ENCODE assay signal across 15 cellular contexts in the genomic region with DNA sequence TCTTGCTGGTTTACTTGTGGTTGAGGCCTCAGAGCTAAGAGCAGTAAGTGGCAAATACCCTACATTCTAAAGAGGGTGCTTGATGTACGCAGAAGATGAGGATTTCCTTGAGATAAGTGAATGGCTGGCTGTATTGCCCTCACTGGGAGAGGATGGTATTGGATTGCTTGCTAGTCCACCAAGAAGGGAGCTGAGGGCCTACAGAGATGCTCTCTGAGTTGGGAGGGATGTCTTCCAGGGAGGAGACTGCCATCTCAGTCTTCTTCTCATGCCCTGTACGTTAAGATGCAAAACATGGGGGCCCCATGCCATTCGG.
A peak's percentile ranks its signal among the peaks of the same experiment; 100 is the strongest.
DNase-seq lines count a peak whose midpoint lies in the region; ATAC-seq and TF ChIP-seq lines count a peak whose summit lies in the region.
"Had no signal": no experiment of that assay in that cellular context is flagged by ENCODE, and none has a peak within 500 bp of the region (broad histone marks: within the 10 kb centered on the region; RNA-seq: fewer than 3 reads in every experiment).

No MANE protein-coding gene starts in this region.

- H3K4me3 Mint-ChIP-seq in endodermal cell (no peak overlapping the region), osteocyte (ENCODE audit: unreplicated experiment) (no peak overlapping the region)
- no peak overlapping the region for H3K4me3 Mint-ChIP-seq in CD4-positive, alpha-beta T cell
- H3K4me3 Mint-ChIP-seq: CD14-positive monocyte, H9 had no signal

- peaks cover 7% of the 10 kb centered on the region for H3K79me1 ChIP-seq in trophoblast cell (ENCODE audit: low read length)

- H3K79me2 ChIP-seq in PC-3 (ENCODE audit: low read length) (no peaks in the 10 kb centered on the region), trophoblast cell (ENCODE audit: control insufficient read depth, insufficient read depth, low read length, poor library complexity) (no peaks in the 10 kb centered on the region)

- H3K4me2 ChIP-seq in PC-3 (ENCODE audit: low read length), result no peak overlapping the region
- H3K4me2 ChIP-seq in trophoblast cell (ENCODE audit: low read length), result no peak overlapping the region

- no peaks in the 10 kb centered on the region for H3F3A ChIP-seq in PC-3 (ENCODE audit: low read length, unreplicated experiment)

- H3K18ac ChIP-seq in trophoblast cell (ENCODE audit: low read length), result peak overlapping the region; percentile 30

- H2AFZ ChIP-seq in PC-3 (ENCODE audit: low read length) (peak overlapping the region; percentile 16; the same call in 1 of the 2 replicates), trophoblast cell (ENCODE audit: insufficient read depth, low read length, poor library complexity) (no peak overlapping the region)

- H3K4me3 ChIP-seq in AG04450 (ENCODE audit: low read depth, low read length), result no peak overlapping the region
- H3K4me3 ChIP-seq in PC-3 (ENCODE audit: low read length), result no peak overlapping the region
- H3K4me3 ChIP-seq in endodermal cell (ENCODE audit: low read length), result peak overlapping the region; percentile 28
- no peak overlapping the region for H3K4me3 ChIP-seq in trophoblast cell (ENCODE audit: low read depth, low read length)
- H3K4me3 ChIP-seq in left ventricle myocardium inferior, result no peak overlapping the region
- H3K4me3 ChIP-seq: K562 had no signal

- DNase-seq in AG04450 (ENCODE audit: low read depth, low spot score) (no peak), PC-3 (no peak), endodermal cell (no peak), trophoblast cell (no peak), osteocyte (ENCODE audit: extremely low spot score, unreplicated experiment) (no peak), left ventricle myocardium inferior (no peak), 8988T (no peak)
- no peak for DNase-seq in CD4-positive, alpha-beta T cell
- DNase-seq: DMS79 treated with DMSO at 0.1 percent for 48 hours, H9, NCI-H1105 treated with DMSO at 0.1 percent for 48 hours, NCI-H1694 treated with DMSO at 0.1 percent for 48 hours, SHP77 treated with DMSO at 0.1 percent for 48 hours had no signal

- peak overlapping the region; percentile 11 for H2BK5ac ChIP-seq in trophoblast cell (ENCODE audit: low read depth, low read length, poor library complexity)

- peak overlapping the region; percentile 83 for H4K91ac ChIP-seq in trophoblast cell (ENCODE audit: low read depth, low read length)

- peak overlapping the region; percentile 66 for H2BK12ac ChIP-seq in trophoblast cell (ENCODE audit: low read length)

- H3K4me1 Mint-ChIP-seq in endodermal cell, result peaks cover 37% of the 10 kb centered on the region
- peaks cover 13% of the 10 kb centered on the region for H3K4me1 Mint-ChIP-seq in osteocyte (ENCODE audit: unreplicated experiment)
- H3K4me1 Mint-ChIP-seq in CD4-positive, alpha-beta T cell (ENCODE audit: low read depth), result no peaks in the 10 kb centered on the region
- H3K4me1 Mint-ChIP-seq: CD14-positive monocyte had no signal

- no peaks in the 10 kb centered on the region for H4K20me1 ChIP-seq in PC-3 (ENCODE audit: low read length)

- H2AK5ac ChIP-seq in trophoblast cell (ENCODE audit: low read length), result peak overlapping the region; percentile 55

- H3K9ac ChIP-seq in PC-3 (ENCODE audit: low read length) (no peak overlapping the region), endodermal cell (ENCODE audit: extremely low read depth, low read length, poor library complexity, severe bottlenecking) (no peak overlapping the region), trophoblast cell (ENCODE audit: low read length) (no peak overlapping the region)

- intact Hi-C loops in PC-3 (cut with micrococcal nuclease), result no loop called here
- intact Hi-C loops in left ventricle myocardium inferior (cut with micrococcal nuclease), result no loop called here
- intact Hi-C loops in CD4-positive, alpha-beta T cell (cut with DNase I, micrococcal nuclease), result no loop called here

- H3K9me3 Mint-ChIP-seq in endodermal cell, result peaks cover 5% of the 10 kb centered on the region
- H3K9me3 Mint-ChIP-seq in osteocyte (ENCODE audit: unreplicated experiment), result no peaks in the 10 kb centered on the region
- no peaks in the 10 kb centered on the region for H3K9me3 Mint-ChIP-seq in CD4-positive, alpha-beta T cell

- H3K14ac ChIP-seq in trophoblast cell (ENCODE audit: low read length), result peak overlapping the region; percentile 69

- ATAC-seq in PC-3, result no peak
- no peak for ATAC-seq in CD4-positive, alpha-beta T cell (ENCODE audit: poor library complexity)
- ATAC-seq: K562 had no signal

- H3K36me3 ChIP-seq in PC-3 (ENCODE audit: low read depth, low read length) (no peaks in the 10 kb centered on the region), endodermal cell (ENCODE audit: control insufficient read depth, insufficient read depth, low read length) (no peaks in the 10 kb centered on the region), trophoblast cell (ENCODE audit: control insufficient read depth in 1 of 2, insufficient read depth in 2 of 2, low read length in 2 of 2) (no peaks in the 10 kb centered on the region), left ventricle myocardium inferior (no peaks in the 10 kb centered on the region)

- BruUV-seq in PC-3 (replicated peaks; lab: Mats Ljungman, UMichigan), result no TSS peak

- no peak overlapping the region for H3K27ac Mint-ChIP-seq in endodermal cell
- no peak overlapping the region for H3K27ac Mint-ChIP-seq in osteocyte (ENCODE audit: unreplicated experiment)
- no peak overlapping the region for H3K27ac Mint-ChIP-seq in CD4-positive, alpha-beta T cell
- H3K27ac Mint-ChIP-seq: H9 had no signal

- H3K27ac ChIP-seq in AG04450 (ENCODE audit: low read depth, low read length), result peak overlapping the region; percentile 33
- H3K27ac ChIP-seq in PC-3 (ENCODE audit: low read length), result 0 out of 2 replicates have a peak overlapping the region, but pooled peaks have one; percentile 21
- no peak overlapping the region for H3K27ac ChIP-seq in endodermal cell (ENCODE audit: low read depth, low read length)
- peak overlapping the region; percentile 81 for H3K27ac ChIP-seq in trophoblast cell (ENCODE audit: low read depth, low read length)
- no peak overlapping the region for H3K27ac ChIP-seq in left ventricle myocardium inferior (replicated peaks)
- no peak overlapping the region for H3K27ac ChIP-seq in CD4-positive, alpha-beta T cell (ENCODE audit: low read depth, low read length)

- no peaks in the 10 kb centered on the region for H3K9me3 ChIP-seq in AG04450 (ENCODE audit: control insufficient read depth, insufficient read depth, low read length)
- no peaks in the 10 kb centered on the region for H3K9me3 ChIP-seq in PC-3 (ENCODE audit: low read length)
- H3K9me3 ChIP-seq in endodermal cell (ENCODE audit: control insufficient read depth, low read length), result peaks cover 5% of the 10 kb centered on the region
- H3K9me3 ChIP-seq in trophoblast cell (ENCODE audit: insufficient read depth, low read depth, low read length), result no peaks in the 10 kb centered on the region
- no peaks in the 10 kb centered on the region for H3K9me3 ChIP-seq in left ventricle myocardium inferior (replicated peaks)
- H3K9me3 ChIP-seq in CD4-positive, alpha-beta T cell (ENCODE audit: control insufficient read depth, low read length), result no peaks in the 10 kb centered on the region

- peak overlapping the region; percentile 50 for H2BK120ac ChIP-seq in trophoblast cell (ENCODE audit: insufficient read depth, low read length, poor library complexity)

- H3K9me2 ChIP-seq in PC-3 (replicated peaks; ENCODE audit: low read length), result no peaks in the 10 kb centered on the region

- peaks cover 3% of the 10 kb centered on the region for H3K27me3 Mint-ChIP-seq in endodermal cell (ENCODE audit: insufficient read depth)
- no peaks in the 10 kb centered on the region for H3K27me3 Mint-ChIP-seq in osteocyte (ENCODE audit: unreplicated experiment)
- H3K27me3 Mint-ChIP-seq in CD4-positive, alpha-beta T cell, result no peaks in the 10 kb centered on the region

- H3K4ac ChIP-seq in trophoblast cell (ENCODE audit: low read depth, low read length), result peak overlapping the region; percentile 40

- TF ChIP-seq CTCF in AG04450 (IDR thresholded peaks at IDR 0.05; ENCODE audit: low read depth, low read length) (no peak), PC-3 (conservative IDR thresholded peaks at IDR 0.05; ENCODE audit: low read depth, low read length) (no peak), endodermal cell (conservative IDR thresholded peaks at IDR 0.05) (no peak), osteocyte (IDR thresholded peaks at IDR 0.05) (no peak), left ventricle myocardium inferior (IDR thresholded peaks at IDR 0.05; ENCODE audit: borderline replicate concordance) (no peak)
- no peak for TF ChIP-seq CTCF in CD4-positive, alpha-beta T cell (IDR thresholded peaks at IDR 0.05)

- CTCF ChIA-PET in AG04450 (lab: Charles Lee), result interaction anchor here (1.2 kb wide), 1 partner anchor 369 kb away, joined by 4 read pairs; no protein-coding TSS in a partner anchor
- CTCF ChIA-PET in PC-3 (lab: Charles Lee), result no interaction called here
- CTCF ChIA-PET in CD4-positive, alpha-beta T cell (lab: Charles Lee), result no interaction called here

- H3K27me3 ChIP-seq in AG04450 (ENCODE audit: control insufficient read depth, insufficient read depth, low read length) (no peaks in the 10 kb centered on the region), PC-3 (ENCODE audit: low read length) (no peaks in the 10 kb centered on the region), endodermal cell (ENCODE audit: control insufficient read depth, insufficient read depth, low read length, poor library complexity, severe bottlenecking) (peaks cover 5% of the 10 kb centered on the region), trophoblast cell (ENCODE audit: insufficient read depth, low read length) (no peaks in the 10 kb centered on the region), left ventricle myocardium inferior (ENCODE audit: low read depth) (no peaks in the 10 kb centered on the region)
- H3K27me3 ChIP-seq in CD4-positive, alpha-beta T cell (ENCODE audit: control insufficient read depth, insufficient read depth, low read length), result no peaks in the 10 kb centered on the region

- no peak overlapping the region for H4K12ac ChIP-seq in trophoblast cell (ENCODE audit: low read depth, low read length)

- POLR2A ChIA-PET in AG04450 (lab: Yijun Ruan, JAX) (no interaction called here), PC-3 (lab: Charles Lee; ENCODE audit: unreplicated experiment) (no interaction called here)
- POLR2A ChIA-PET in CD4-positive, alpha-beta T cell (lab: Charles Lee), result no interaction called here

- H3K36me3 Mint-ChIP-seq in endodermal cell (ENCODE audit: low read depth) (peaks cover 2% of the 10 kb centered on the region), osteocyte (ENCODE audit: unreplicated experiment) (no peaks in the 10 kb centered on the region)
- H3K36me3 Mint-ChIP-seq in CD4-positive, alpha-beta T cell (ENCODE audit: low read depth), result no peaks in the 10 kb centered on the region
- H3K36me3 Mint-ChIP-seq: CD14-positive monocyte had no signal

- 80 to 93% methylated on average over 2 to 3 of the region's 3 CpGs for WGBS in endodermal cell (ENCODE audit: insufficient coverage in 1 of 2, insufficient read length in 1 of 2), 2 experiments
- no CpG with 5 or more reads among the region's 3 CpGs for WGBS in trophoblast cell (ENCODE audit: extremely low coverage, insufficient coverage, insufficient read length)

- peaks cover 23% of the 10 kb centered on the region for H3K4me1 ChIP-seq in PC-3 (ENCODE audit: insufficient read depth, low read length)
- H3K4me1 ChIP-seq in endodermal cell (ENCODE audit: control insufficient read depth, insufficient read depth, low read length), result peaks cover 6% of the 10 kb centered on the region
- H3K4me1 ChIP-seq in trophoblast cell (ENCODE audit: control insufficient read depth in 1 of 2, insufficient read depth in 2 of 2, low read length in 2 of 2), result peaks cover 7 to 9% of the 10 kb centered on the region in 2 experiments
- no peaks in the 10 kb centered on the region for H3K4me1 ChIP-seq in left ventricle myocardium inferior

- peak overlapping the region; percentile 8 for H4K8ac ChIP-seq in trophoblast cell (ENCODE audit: low read depth, low read length)

- H3K23ac ChIP-seq in trophoblast cell (ENCODE audit: low read length), result no peak overlapping the region

Comparison
In these comparisons a context has a peak if more than half of its experiments do, and no peak if none do; other contexts are left out.
1. H3K27ac ChIP-seq: peak in AG04450 (single experiment), PC-3 (single experiment) and trophoblast cell (single experiment); none in endodermal cell (single experiment), left ventricle myocardium inferior (single experiment) and CD4-positive, alpha-beta T cell (single experiment).